8 cellular contexts compared by ENCODE assay signal in the genomic region with DNA sequence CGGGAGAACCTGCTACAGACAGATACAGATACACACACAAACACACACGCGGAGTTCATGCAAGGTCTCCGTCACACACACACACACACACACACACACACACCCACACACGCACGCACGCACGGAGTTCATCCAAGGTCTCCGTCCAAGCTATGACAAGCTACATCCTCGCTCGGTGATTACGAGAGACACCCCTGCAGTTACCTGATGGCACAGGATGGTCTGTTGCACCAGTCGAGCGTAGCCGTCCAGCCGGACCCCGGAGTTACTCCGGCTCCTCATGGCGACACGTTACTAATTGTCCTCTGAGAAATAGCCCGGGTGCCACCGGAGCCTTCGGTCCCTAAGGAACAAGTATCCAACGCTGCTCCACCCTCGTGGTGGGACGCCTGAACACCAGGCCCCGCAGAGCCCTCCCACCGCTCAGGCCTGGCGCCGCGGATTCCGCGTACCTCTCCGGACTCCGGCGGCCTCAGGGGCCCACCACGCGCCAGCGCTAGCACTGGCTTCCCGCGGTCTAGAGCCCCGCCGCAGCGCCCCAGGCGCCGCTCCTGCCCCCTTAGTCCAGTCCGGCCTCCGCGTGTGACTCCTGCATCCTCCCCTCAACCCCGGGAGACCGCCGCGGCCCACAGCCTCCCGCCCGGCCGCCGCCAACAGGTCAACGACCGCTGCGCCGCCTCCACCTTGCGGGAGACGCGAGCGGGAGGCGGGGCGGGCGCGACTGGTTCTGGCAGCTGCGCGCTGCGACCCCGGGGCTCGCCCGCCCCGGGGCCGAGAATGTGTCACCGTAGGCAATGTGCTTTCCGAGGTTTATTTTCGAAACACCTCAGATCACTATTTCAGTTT. TPM values are rescaled to one million over a fixed set of nuclear protein-coding genes. Genes with fewer than 3 reads are reported as not detected.
A peak's percentile ranks its signal among the peaks of the same experiment; 100 is the strongest.
DNase-seq lines count a peak whose midpoint lies in the region; ATAC-seq and TF ChIP-seq lines count a peak whose summit lies in the region.
"Not testable (repeated sequence)": the region's sequence is repeated elsewhere in the genome, so short reads cannot be mapped to it uniquely, and the experiment has no call there.

A gene (minus strand): TSS at position 708 of the 846 bp plus-strand sequence. CDS start 426 bp downstream, at position 282.

- H3K27ac Mint-ChIP-seq in T-cell: not testable (repeated sequence)
- peak within 1 kb of the TSS; percentile 70 for H3K27ac Mint-ChIP-seq in activated naive CD8-positive, alpha-beta T cell

- POLR2A ChIA-PET in BJ (lab: Charles Lee); T-cell (lab: Charles Lee): not testable (repeated sequence)

- TF ChIP-seq CTCF in BJ (IDR thresholded peaks at IDR 0.05; ENCODE audit: insufficient read depth, low read depth, low read length); mucosa of descending colon (IDR thresholded peaks at IDR 0.05): not testable (repeated sequence)

- H3K27me3 ChIP-seq in BJ (ENCODE audit: control insufficient read depth, insufficient read depth, low read length): not testable (repeated sequence)

- intact Hi-C loops in mucosa of descending colon (cut with DNase I, micrococcal nuclease): not testable (repeated sequence)

- H3K36me3 Mint-ChIP-seq in T-cell; activated naive CD8-positive, alpha-beta T cell: not testable (repeated sequence)

- H3K9me3 Mint-ChIP-seq in T-cell; activated naive CD8-positive, alpha-beta T cell (ENCODE audit: low read depth): not testable (repeated sequence)

- peak within 1 kb of the TSS; percentile 39 for H3K4me3 ChIP-seq in BJ (ENCODE audit: low read depth, low read length)
- H3K4me3 ChIP-seq in mucosa of descending colon: peak within 1 kb of the TSS; percentile 6

- peak within 1 kb of the TSS; percentile 64 to 71 (median 65) for H3K4me3 Mint-ChIP-seq in T-cell
- H3K4me3 Mint-ChIP-seq in activated naive CD8-positive, alpha-beta T cell: peak within 1 kb of the TSS; percentile 83

- not testable (repeated sequence) for DNase-seq in BJ (ENCODE audit: low read depth)
- DNase-seq in NCI-H1105 (lab: John Stamatoyannopoulos, UW) (peak; percentile 31), T-cell (peak in 4 of 34 experiments; percentile 0 to 6 (median 2)), fibroblast of the conjunctiva (ENCODE audit: low read depth) (peak; percentile 13), mucosa of descending colon (peak; percentile 56 to 64 (median 56))
- DNase-seq in stimulated activated CD4-positive, alpha-beta T cell treated with anti-CD3 and anti-CD28 coated beads, Interleukin-4, amount 100 ng/mL, for 24 hours: peak; percentile 44

- ATAC-seq in GM21390 (IDR thresholded peaks at IDR 0.05; ENCODE audit: unreplicated experiment) (peak; percentile 56), T-cell (replicated peaks in 1 of 4) (peak; percentile 50 to 66 (median 58)), mucosa of descending colon (peak; percentile 81)

- H3K9me3 ChIP-seq in mucosa of descending colon: not testable (repeated sequence)

- H3K4me1 Mint-ChIP-seq in T-cell: peaks cover 1 to 12% (median 11%) of the 10 kb centered on the region in 3 donors
- H3K4me1 Mint-ChIP-seq in activated naive CD8-positive, alpha-beta T cell (ENCODE audit: low read depth): peaks cover 16% of the 10 kb centered on the region

- peaks cover 16 to 19% of the 10 kb centered on the region in 2 donors for H3K27me3 Mint-ChIP-seq in T-cell
- H3K27me3 Mint-ChIP-seq in activated naive CD8-positive, alpha-beta T cell: not testable (repeated sequence)

- CTCF ChIA-PET in BJ (lab: Yijun Ruan, JAX); T-cell (lab: Charles Lee): not testable (repeated sequence)

- not testable (repeated sequence) for H3K36me3 ChIP-seq in BJ (ENCODE audit: control insufficient read depth, insufficient read depth, low read length); mucosa of descending colon (ENCODE audit: low read depth)

- not testable (repeated sequence) for H3K4me1 ChIP-seq in mucosa of descending colon (ENCODE audit: low read depth)

RNA-seq across cellular contexts. Expression of the gene that starts here (rescaled TPM):
- 1.5 and 2.2 TPM in 2 replicates for polyA plus RNA-seq in BJ (2011; rRNA removed)
- polyA minus RNA-seq in BJ (2011; rRNA and poly(A)+ RNA removed): 1.6 TPM in 2 replicates
- total RNA-seq in T-cell (under 1 TPM; 0.30 to 0.67 (median 0.44) TPM), mucosa of descending colon (1 to 10 TPM; 3.8 to 8.7 (median 4.0) TPM)

Comparison
In these comparisons a context has a peak if more than half of its experiments do, and no peak if none do; other contexts are left out.
1. Peak in ATAC-seq in T-cell; RNA of the gene not detected or under 1 TPM.